9 cellular contexts compared by ENCODE assay signal in the genomic region with DNA sequence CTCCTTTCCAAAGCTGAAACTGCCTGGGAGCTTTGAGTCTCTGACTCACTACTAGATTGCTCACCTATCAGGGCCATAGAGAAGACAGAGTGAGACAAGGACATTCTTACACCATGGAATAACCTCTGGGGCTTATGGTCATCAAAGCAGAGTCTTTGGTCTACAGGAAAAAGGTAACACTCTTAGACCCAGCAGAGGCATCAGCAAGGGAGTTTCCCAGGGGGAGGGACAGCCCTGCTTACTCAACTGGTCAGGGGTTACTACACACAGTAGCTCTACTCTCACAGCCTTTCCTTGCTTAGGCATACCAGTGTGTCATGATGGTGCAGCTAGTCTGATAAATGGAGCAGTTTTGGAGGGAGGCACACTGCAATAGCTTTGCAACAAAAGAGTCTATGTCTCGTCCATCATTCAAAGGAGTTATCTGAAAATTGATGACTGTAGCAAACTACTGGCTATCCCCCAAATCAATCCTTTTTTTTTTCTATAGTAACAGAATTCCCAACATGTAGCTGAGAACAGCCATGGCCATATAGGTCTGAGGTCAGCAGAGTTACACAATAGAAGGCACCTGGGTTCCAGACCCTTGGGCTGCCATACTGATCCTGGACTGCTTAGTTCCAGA. TPM values are rescaled to one million over a fixed set of nuclear protein-coding genes. Genes with fewer than 3 reads are reported as not detected.
A peak's percentile ranks its signal among the peaks of the same experiment; 100 is the strongest.
DNase-seq lines count a peak whose midpoint lies in the region; ATAC-seq and TF ChIP-seq lines count a peak whose summit lies in the region.
"Had no signal": no experiment of that assay in that cellular context is flagged by ENCODE, and none has a peak within 500 bp of the region (broad histone marks: within the 10 kb centered on the region; RNA-seq: fewer than 3 reads in every experiment).

No MANE protein-coding gene starts in this region.

- no peaks in the 10 kb centered on the region for H3K27me3 Mint-ChIP-seq in activated T-helper 1 cell treated with anti-CD3 and anti-CD28 coated beads, Interleukin-12 subunit alpha, Interleukin-12 subunit beta, Interleukin-2, Interleukin-4 antibody, amounts not matched to agents 30 ng/mL and 10 ng/mL and 1 ng/mL, durations not matched to agents 14 hours and 24 hours and 36 hours (ENCODE audit: insufficient read depth)
- H3K27me3 Mint-ChIP-seq in CD8-positive, alpha-beta memory T cell: peaks cover 0 to 2% of the 10 kb centered on the region in 2 donors
- H3K27me3 Mint-ChIP-seq: brain had no signal

- peaks cover 25 to 64% of the 10 kb centered on the region in 2 donors for H3K4me1 ChIP-seq in left lung
- no peaks in the 10 kb centered on the region for H3K4me1 ChIP-seq in CD8-positive, alpha-beta memory T cell (ENCODE audit: insufficient read depth, low read length)

- POLR2A ChIA-PET in CD8-positive, alpha-beta memory T cell (lab: Charles Lee): no interaction called here

- no peak overlapping the region for H3K27ac Mint-ChIP-seq in activated T-helper 1 cell treated with anti-CD3 and anti-CD28 coated beads, Interleukin-12 subunit alpha, Interleukin-12 subunit beta, Interleukin-2, Interleukin-4 antibody, amounts not matched to agents 30 ng/mL and 10 ng/mL and 1 ng/mL, durations not matched to agents 14 hours and 24 hours and 36 hours
- H3K27ac Mint-ChIP-seq in CD8-positive, alpha-beta memory T cell: peak overlapping the region in 3 of 8 donors; percentile 4 to 48 (median 23)

- no peak overlapping the region for H3K4me3 Mint-ChIP-seq in activated T-helper 1 cell treated with anti-CD3 and anti-CD28 coated beads, Interleukin-12 subunit alpha, Interleukin-12 subunit beta, Interleukin-2, Interleukin-4 antibody, amounts not matched to agents 30 ng/mL and 10 ng/mL and 1 ng/mL, durations not matched to agents 14 hours and 24 hours and 36 hours
- no peak overlapping the region for H3K4me3 Mint-ChIP-seq in CD8-positive, alpha-beta memory T cell
- H3K4me3 Mint-ChIP-seq: brain had no signal

- peak; percentile 90 for ATAC-seq in GM18858 (IDR thresholded peaks at IDR 0.05; ENCODE audit: unreplicated experiment)
- peak; percentile 87 for ATAC-seq in HG03039 (IDR thresholded peaks at IDR 0.05; ENCODE audit: unreplicated experiment)
- peak; percentile 47 for ATAC-seq in left lung

- peaks cover 9% of the 10 kb centered on the region for H3K36me3 Mint-ChIP-seq in activated T-helper 1 cell treated with anti-CD3 and anti-CD28 coated beads, Interleukin-12 subunit alpha, Interleukin-12 subunit beta, Interleukin-2, Interleukin-4 antibody, amounts not matched to agents 30 ng/mL and 10 ng/mL and 1 ng/mL, durations not matched to agents 14 hours and 24 hours and 36 hours (ENCODE audit: low read depth)
- peaks cover 0 to 1% (median 0%) of the 10 kb centered on the region in 3 donors for H3K36me3 Mint-ChIP-seq in CD8-positive, alpha-beta memory T cell
- H3K36me3 Mint-ChIP-seq: brain had no signal

- H3K9me3 ChIP-seq in left lung: no peaks in the 10 kb centered on the region
- H3K9me3 ChIP-seq in CD8-positive, alpha-beta memory T cell (ENCODE audit: low read length): no peaks in the 10 kb centered on the region

- no peaks in the 10 kb centered on the region for H3K36me3 ChIP-seq in left lung
- H3K36me3 ChIP-seq in CD8-positive, alpha-beta memory T cell (ENCODE audit: insufficient read depth, low read length): no peaks in the 10 kb centered on the region

- DNase-seq in A172 (ENCODE audit: low spot score) (peak; percentile 89), left lung (no peak), nucleus accumbens (lab: John Stamatoyannopoulos, UW) (no peak)
- DNase-seq in activated T-helper 1 cell treated with anti-CD3 and anti-CD28 coated beads, Interleukin-12 subunit alpha, Interleukin-12 subunit beta, Interleukin-2, Interleukin-4 antibody, amounts not matched to agents 30 ng/mL and 10 ng/mL and 1 ng/mL, durations not matched to agents 14 hours and 24 hours and 36 hours (ENCODE audit: low spot score): peak; percentile 19
- no peak for DNase-seq in effector CD4-positive, alpha-beta T cell
- DNase-seq in CD8-positive, alpha-beta memory T cell: no peak

- H3K27ac ChIP-seq in left lung: peak overlapping the region; percentile 74 to 80
- H3K27ac ChIP-seq in CD8-positive, alpha-beta memory T cell (ENCODE audit: low read depth, low read length): no peak overlapping the region

- peaks cover 49% of the 10 kb centered on the region for H3K4me1 Mint-ChIP-seq in activated T-helper 1 cell treated with anti-CD3 and anti-CD28 coated beads, Interleukin-12 subunit alpha, Interleukin-12 subunit beta, Interleukin-2, Interleukin-4 antibody, amounts not matched to agents 30 ng/mL and 10 ng/mL and 1 ng/mL, durations not matched to agents 14 hours and 24 hours and 36 hours (ENCODE audit: low read depth)
- H3K4me1 Mint-ChIP-seq in CD8-positive, alpha-beta memory T cell: peaks cover 13 to 39% (median 21%) of the 10 kb centered on the region in 3 donors

- intact Hi-C loops in activated T-helper 1 cell treated with anti-CD3 and anti-CD28 coated beads, Interleukin-12 subunit alpha, Interleukin-12 subunit beta, Interleukin-2, Interleukin-4 antibody, amounts not matched to agents 30 ng/mL and 10 ng/mL and 1 ng/mL, durations not matched to agents 14 hours and 24 hours and 36 hours (cut with micrococcal nuclease): loop anchor here (1.0 kb wide), 2 partner anchors 10 to 21 kb away; no protein-coding TSS in a partner anchor
- intact Hi-C loops in left lung (cut with DNase I): no loop called here

- H3K9me3 Mint-ChIP-seq in activated T-helper 1 cell treated with anti-CD3 and anti-CD28 coated beads, Interleukin-12 subunit alpha, Interleukin-12 subunit beta, Interleukin-2, Interleukin-4 antibody, amounts not matched to agents 30 ng/mL and 10 ng/mL and 1 ng/mL, durations not matched to agents 14 hours and 24 hours and 36 hours: peaks cover 7% of the 10 kb centered on the region
- H3K9me3 Mint-ChIP-seq in CD8-positive, alpha-beta memory T cell: peaks cover 0 to 2% (median 0%) of the 10 kb centered on the region in 5 donors
- H3K9me3 Mint-ChIP-seq: brain had no signal

- TF ChIP-seq CTCF in left lung (IDR thresholded peaks at IDR 0.05): no peak

- no peak overlapping the region for H3K4me3 ChIP-seq in left lung
- H3K4me3 ChIP-seq in CD8-positive, alpha-beta memory T cell (ENCODE audit: low read length): no peak overlapping the region

- H3K27me3 ChIP-seq in left lung: no peaks in the 10 kb centered on the region
- H3K27me3 ChIP-seq in CD8-positive, alpha-beta memory T cell (ENCODE audit: insufficient read depth, low read length, poor library complexity, severe bottlenecking): no peaks in the 10 kb centered on the region

- CTCF ChIA-PET in CD8-positive, alpha-beta memory T cell (lab: Charles Lee): interaction anchor here (0.7 kb wide), 1 partner anchor 12 kb away, joined by 3 read pairs; no protein-coding TSS in a partner anchor

RNA-seq across cellular contexts. Expression of gene CD28, which starts 22.4 kb away (rescaled TPM):
- total RNA-seq in A172 (2014; rRNA removed; shearing (Covaris generic)): 0.19 TPM in 1 of 2 replicates, not detected in the other
- total RNA-seq in activated T-helper 1 cell treated with anti-CD3 and anti-CD28 coated beads, Interleukin-12 subunit alpha, Interleukin-12 subunit beta, Interleukin-2, Interleukin-4 antibody, amounts not matched to agents 30 ng/mL and 10 ng/mL and 1 ng/mL, durations not matched to agents 14 hours and 24 hours and 36 hours: 132 and 133 TPM in 2 replicates
- total RNA-seq in left lung: 1 to 10 TPM; 1.3 to 2.4 TPM
- 10 to 100 TPM; 64.1 to 66.4 TPM for total RNA-seq in CD8-positive, alpha-beta memory T cell
- polyA plus RNA-seq in CD8-positive, alpha-beta memory T cell: 61.1 TPM

Comparison
In these comparisons a context has a peak if more than half of its experiments do, and no peak if none do; other contexts are left out.
1. DNase-seq: peak in A172 (single experiment) and activated T-helper 1 cell treated with anti-CD3 and anti-CD28 coated beads, Interleukin-12 subunit alpha, Interleukin-12 subunit beta, Interleukin-2, Interleukin-4 antibody, amounts not matched to agents 30 ng/mL and 10 ng/mL and 1 ng/mL, durations not matched to agents 14 hours and 24 hours and 36 hours (single experiment); none in left lung (0 of 2), nucleus accumbens (0 of 56), effector CD4-positive, alpha-beta T cell (single experiment) and CD8-positive, alpha-beta memory T cell (0 of 5).
2. RNA of gene CD28, which starts 22.4 kb away (total RNA-seq): 132 to 133 TPM in activated T-helper 1 cell treated with anti-CD3 and anti-CD28 coated beads, Interleukin-12 subunit alpha, Interleukin-12 subunit beta, Interleukin-2, Interleukin-4 antibody, amounts not matched to agents 30 ng/mL and 10 ng/mL and 1 ng/mL, durations not matched to agents 14 hours and 24 hours and 36 hours and 64.1 to 66.4 TPM in CD8-positive, alpha-beta memory T cell; 1.3 to 2.4 TPM in left lung and 0.19 TPM in A172; every median in the first group is over 10 times any median in the second.
3. Peak in every context shown above with its lines, with median percentiles within 50 percentile points of each other: ATAC-seq.